ENCODE assay signal across 8 cellular contexts in the genomic region with DNA sequence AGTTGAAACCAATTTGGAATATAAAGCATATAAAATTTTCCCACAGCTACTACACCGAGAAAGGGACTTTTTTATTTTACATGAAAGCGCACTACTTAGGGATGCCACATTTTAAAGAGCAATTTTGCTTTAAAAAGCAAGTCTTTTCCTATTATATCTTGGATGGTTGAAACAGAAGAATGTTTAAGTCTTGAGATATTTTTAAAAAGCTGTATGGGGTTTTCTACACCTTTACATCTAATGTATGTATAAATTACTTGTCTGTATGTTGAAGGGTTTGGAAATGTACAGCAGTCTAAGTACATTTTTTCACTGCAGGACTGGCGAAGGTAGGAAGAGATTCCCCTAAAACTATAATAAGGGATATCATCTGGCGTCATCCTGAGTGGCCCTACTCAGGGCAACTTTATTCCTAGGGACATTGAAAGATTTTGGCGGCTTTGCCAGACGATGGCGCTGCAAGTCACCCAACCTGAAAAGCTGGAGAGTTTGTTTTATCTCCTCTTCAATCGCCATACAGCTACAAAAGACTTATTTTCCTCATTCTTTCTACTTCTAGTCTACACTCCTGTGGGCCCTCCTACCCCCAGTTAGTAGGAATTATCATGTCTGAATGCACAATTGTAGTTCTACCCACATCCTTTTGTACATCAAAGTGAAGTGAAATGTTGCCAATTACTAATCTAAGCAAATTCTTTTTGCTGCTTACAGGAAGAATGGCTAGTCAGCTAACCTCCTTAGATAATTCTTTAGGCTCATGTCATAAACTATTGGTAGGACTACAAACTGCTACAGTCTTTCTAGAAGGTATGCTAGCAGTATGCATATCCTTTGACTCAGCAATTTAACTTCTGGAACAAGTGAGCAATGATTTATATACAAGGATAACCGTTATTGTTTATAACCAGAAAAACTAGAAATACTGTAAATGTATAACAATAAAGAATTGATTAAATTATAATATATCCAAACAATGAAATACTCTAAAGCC. TPM values are rescaled to one million over a fixed set of nuclear protein-coding genes. Genes with fewer than 3 reads are reported as not detected.
DNase-seq lines count a peak whose midpoint lies in the region; ATAC-seq and TF ChIP-seq lines count a peak whose summit lies in the region.

No MANE protein-coding gene starts in this region.

- H3K27me3 ChIP-seq in ectodermal cell (ENCODE audit: control insufficient read depth, insufficient read depth, low read length, poor library complexity, severe bottlenecking) (no peaks in the 10 kb centered on the region), lower lobe of right lung (ENCODE audit: low read depth) (no peaks in the 10 kb centered on the region)

- DNase-seq in C1 segment of cervical spinal cord (lab: John Stamatoyannopoulos, UW) (peak in 13 of 14 donors; percentile 0 to 72 (median 66)), NCI-H69 (lab: John Stamatoyannopoulos, UW) (peak; percentile 75), lower lobe of right lung (peak; percentile 70)
- peak; percentile 63 to 71 for DNase-seq in activated CD4-positive, alpha-beta T cell treated with anti-CD3 and anti-CD28 coated beads, Interleukin-2, amount 50 U/mL, for 4 hours
- DNase-seq in stimulated activated CD8-positive, alpha-beta memory T cell treated with anti-CD3 and anti-CD28 coated beads, Interleukin-12 subunit alpha, Interleukin-12 subunit beta, amount 100 ng/mL, for 1 hour (ENCODE audit: low read depth) = peak; percentile 61

- WGBS in ectodermal cell, 2 experiments = 0 to 3% methylated on average over 8 of the region's 9 CpGs

- H3K4me1 ChIP-seq in ectodermal cell (ENCODE audit: control insufficient read depth, insufficient read depth, low read length) = no peaks in the 10 kb centered on the region
- peaks cover 23% of the 10 kb centered on the region for H3K4me1 ChIP-seq in lower lobe of right lung

- H3K36me3 ChIP-seq in ectodermal cell (ENCODE audit: control insufficient read depth, insufficient read depth, low read length) (no peaks in the 10 kb centered on the region), lower lobe of right lung (no peaks in the 10 kb centered on the region)

- H3K9me3 ChIP-seq in ectodermal cell (ENCODE audit: control insufficient read depth, low read length) (no peaks in the 10 kb centered on the region), lower lobe of right lung (no peaks in the 10 kb centered on the region)

- TF ChIP-seq CTCF in lower lobe of right lung (IDR thresholded peaks at IDR 0.05) = peak; percentile 71

- peak; percentile 38 for ATAC-seq in GM19372 (IDR thresholded peaks at IDR 0.05; ENCODE audit: low read depth, unreplicated experiment)
- ATAC-seq in HG03520 (IDR thresholded peaks at IDR 0.05; ENCODE audit: unreplicated experiment) = peak; percentile 38
- peak; percentile 80 to 85 for ATAC-seq in lower lobe of right lung

- intact Hi-C loops in lower lobe of right lung (cut with DNase I) = no loop called here

- H3K27ac ChIP-seq in ectodermal cell (ENCODE audit: insufficient read depth, low read depth, low read length, poor library complexity, severe bottlenecking) (peak overlapping the region; percentile 96), lower lobe of right lung (peak overlapping the region; percentile 96)

- H3K4me3 ChIP-seq in ectodermal cell (ENCODE audit: insufficient read depth, low read depth, low read length) (peak overlapping the region; percentile 94), lower lobe of right lung (peak overlapping the region; percentile 78)

RNA-seq across cellular contexts. Expression of a gene that starts 0.8 kb away (rescaled TPM):
- 16.0 TPM for polyA plus RNA-seq in ectodermal cell (2013, experiment 1 of 4)
- polyA plus RNA-seq in ectodermal cell (2013, experiment 2 of 4) = 19.1 TPM
- 12.9 TPM for polyA plus RNA-seq in ectodermal cell (2013, experiment 3 of 4)
- 15.8 TPM for polyA plus RNA-seq in ectodermal cell (2013, experiment 4 of 4)
- 12.1 TPM for total RNA-seq in lower lobe of right lung

RNA-seq across cellular contexts. Expression of a gene that starts 7.2 kb away (rescaled TPM):
- polyA plus RNA-seq in ectodermal cell (2013, experiment 1 of 4) = 40.5 TPM
- polyA plus RNA-seq in ectodermal cell (2013, experiment 2 of 4) = 38.5 TPM
- polyA plus RNA-seq in ectodermal cell (2013, experiment 3 of 4) = 25.7 TPM
- 30.3 TPM for polyA plus RNA-seq in ectodermal cell (2013, experiment 4 of 4)
- 41.8 TPM for total RNA-seq in lower lobe of right lung

Comparison
In these comparisons a context has a peak if more than half of its experiments do, and no peak if none do; other contexts are left out.
1. Peak in every context shown above with its lines: DNase-seq, ATAC-seq, H3K4me3 ChIP-seq and H3K27ac ChIP-seq.